ENCODE assay signal across 9 cellular contexts in the genomic region with DNA sequence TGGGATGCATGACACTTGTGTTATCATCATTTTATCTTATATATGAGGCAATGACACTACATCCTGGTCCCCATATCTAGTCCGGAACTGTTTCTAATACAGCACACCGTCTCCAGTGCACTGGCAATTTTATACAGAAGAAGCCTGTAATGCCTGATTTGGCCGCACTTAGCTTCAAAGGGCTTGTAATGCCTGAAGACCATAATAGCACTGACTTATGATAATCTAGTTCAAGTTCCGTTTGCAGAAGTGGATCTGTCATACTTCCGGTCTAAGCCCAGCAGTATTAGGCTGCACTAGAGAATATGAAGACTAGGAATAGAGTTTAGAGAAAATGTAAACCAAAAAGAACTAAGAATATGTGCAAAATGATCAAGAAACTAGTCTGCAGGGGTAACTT. TPM values are rescaled to one million over a fixed set of nuclear protein-coding genes. Genes with fewer than 3 reads are reported as not detected.
A peak's percentile ranks its signal among the peaks of the same experiment; 100 is the strongest.
DNase-seq lines count a peak whose midpoint lies in the region; ATAC-seq, FAIRE-seq and TF ChIP-seq lines count a peak whose summit lies in the region.
"Had no signal": no experiment of that assay in that cellular context is flagged by ENCODE, and none has a peak within 500 bp of the region (broad histone marks: within the 10 kb centered on the region; RNA-seq: fewer than 3 reads in every experiment).

No MANE protein-coding gene starts in this region.

- peaks cover 0 to 3% of the 10 kb centered on the region in 2 donors for H3K36me3 ChIP-seq in small intestine (ENCODE audit: control insufficient read depth in 2 of 2, insufficient read depth in 2 of 2, low read length in 2 of 2)

- ATAC-seq in activated CD8-positive, alpha-beta T cell treated with anti-CD3 and anti-CD28 coated beads for 36 hours, result peak; percentile 35

- no peak for FAIRE-seq in small intestine (lab: Jason Lieb, UNC)
- FAIRE-seq: A204.1 had no signal

- no peak for TF ChIP-seq CTCF in activated CD8-positive, alpha-beta T cell treated with anti-CD3 and anti-CD28 coated beads for 36 hours (IDR thresholded peaks at IDR 0.05)
- no peak for TF ChIP-seq CTCF in glutamatergic neuron (IDR thresholded peaks at IDR 0.05; ENCODE audit: partially characterized antibody, unreplicated experiment)

- H3K9me3 Mint-ChIP-seq in activated CD8-positive, alpha-beta T cell treated with anti-CD3 and anti-CD28 coated beads for 36 hours, result no peaks in the 10 kb centered on the region
- H3K9me3 Mint-ChIP-seq in glutamatergic neuron (ENCODE audit: unreplicated experiment), result peaks cover 12% of the 10 kb centered on the region

- intact Hi-C loops in activated CD8-positive, alpha-beta T cell treated with anti-CD3 and anti-CD28 coated beads for 36 hours (cut with micrococcal nuclease), result no loop called here

- no peaks in the 10 kb centered on the region for H3K27me3 Mint-ChIP-seq in activated CD8-positive, alpha-beta T cell treated with anti-CD3 and anti-CD28 coated beads for 36 hours
- no peaks in the 10 kb centered on the region for H3K27me3 Mint-ChIP-seq in glutamatergic neuron (ENCODE audit: unreplicated experiment)

- no peaks in the 10 kb centered on the region for H3K9me3 ChIP-seq in small intestine (ENCODE audit: control insufficient read depth, low read depth)

- H3K27me3 ChIP-seq in small intestine (ENCODE audit: control insufficient read depth in 2 of 2, insufficient read depth in 2 of 2, low read length in 2 of 2), result no peaks in the 10 kb centered on the region

- CTCF ChIA-PET in activated CD8-positive, alpha-beta T cell treated with anti-CD3 and anti-CD28 coated beads for 36 hours (lab: Charles Lee), result no interaction called here

- H3K36me3 Mint-ChIP-seq in activated CD8-positive, alpha-beta T cell treated with anti-CD3 and anti-CD28 coated beads for 36 hours (ENCODE audit: low read depth), result peaks cover 25% of the 10 kb centered on the region
- no peaks in the 10 kb centered on the region for H3K36me3 Mint-ChIP-seq in glutamatergic neuron (ENCODE audit: unreplicated experiment)

- peaks cover 51% of the 10 kb centered on the region for H3K4me1 Mint-ChIP-seq in activated CD8-positive, alpha-beta T cell treated with anti-CD3 and anti-CD28 coated beads for 36 hours (ENCODE audit: low read depth)
- peaks cover 15% of the 10 kb centered on the region for H3K4me1 Mint-ChIP-seq in glutamatergic neuron (ENCODE audit: low read depth, unreplicated experiment)

- peak overlapping the region; percentile 85 for H3K4me3 Mint-ChIP-seq in activated CD8-positive, alpha-beta T cell treated with anti-CD3 and anti-CD28 coated beads for 36 hours
- peak overlapping the region; percentile 85 for H3K4me3 Mint-ChIP-seq in glutamatergic neuron (ENCODE audit: unreplicated experiment)

- 6 to 14% (median 7%) methylated on average over 5 of the region's 5 CpGs for WGBS in small intestine, 3 donors

- peak overlapping the region in 1 of 2 donors; percentile 91 for H3K4me3 ChIP-seq in small intestine (ENCODE audit: low read depth in 1 of 2, low read length in 2 of 2)

- DNase-seq in DMS53 (lab: John Stamatoyannopoulos, UW), result peak; percentile 44
- no peak for DNase-seq in DMS53 treated with DMSO at 0.1 percent for 48 hours (lab: John Stamatoyannopoulos, UW; ENCODE audit: unreplicated experiment)
- DNase-seq in KBM-7, result peak; percentile 74
- DNase-seq in activated CD8-positive, alpha-beta T cell treated with anti-CD3 and anti-CD28 coated beads for 36 hours, result peak; percentile 42
- DNase-seq in glutamatergic neuron, result no peak
- peak; percentile 57 for DNase-seq in small intestine
- DNase-seq in HuH-7.5 (ENCODE audit: low spot score), result no peak
- DNase-seq in NCI-H1048 (lab: John Stamatoyannopoulos, UW), result no peak

- H3K4me1 ChIP-seq in small intestine (ENCODE audit: control insufficient read depth in 2 of 2, insufficient read depth in 1 of 2, low read depth in 1 of 2, low read length in 1 of 2), result peaks cover 5 to 10% of the 10 kb centered on the region in 2 donors

- in situ Hi-C loops in KBM-7 (cut with MboI; ENCODE audit: low pct_unique_long_range_greater_than_20kb, low sequenced_read_pairs), result no loop called here

- POLR2A ChIA-PET in activated CD8-positive, alpha-beta T cell treated with anti-CD3 and anti-CD28 coated beads for 36 hours (lab: Charles Lee), result interaction anchor here (0.6 to 1.0 kb wide), 2 partner anchors 9 to 753 kb away, joined by 3 read pairs; no protein-coding TSS in a partner anchor

- H3K27ac ChIP-seq in small intestine (ENCODE audit: low read depth in 1 of 2, low read length in 1 of 2), result peak overlapping the region; percentile 41 to 65

- H3K27ac Mint-ChIP-seq in activated CD8-positive, alpha-beta T cell treated with anti-CD3 and anti-CD28 coated beads for 36 hours, result peak overlapping the region; percentile 96
- peak overlapping the region; percentile 95 for H3K27ac Mint-ChIP-seq in glutamatergic neuron (ENCODE audit: unreplicated experiment)

RNA-seq across cellular contexts. Expression of a gene that starts 1.3 kb away (rescaled TPM):
- 10 to 100 TPM; 52.2 to 53.2 TPM for total RNA-seq in activated CD8-positive, alpha-beta T cell treated with anti-CD3 and anti-CD28 coated beads for 36 hours
- total RNA-seq in glutamatergic neuron (ENCODE audit: unreplicated experiment), result 70.2 TPM
- polyA plus RNA-seq in small intestine, result 10 to 100 TPM; 26.7 to 37.8 (median 35.9) TPM

RNA-seq across cellular contexts. Expression of a gene that starts 30.5 kb away (rescaled TPM):
- total RNA-seq in activated CD8-positive, alpha-beta T cell treated with anti-CD3 and anti-CD28 coated beads for 36 hours, result 100 to 1,000 TPM; 167 to 173 TPM
- 105 TPM for total RNA-seq in glutamatergic neuron (ENCODE audit: unreplicated experiment)
- 10 to 100 TPM; 46.5 to 87.8 (median 49.9) TPM for polyA plus RNA-seq in small intestine

Comparison
In these comparisons a context has a peak if more than half of its experiments do, and no peak if none do; other contexts are left out.
1. DNase-seq: peak in DMS53 (single experiment), KBM-7 (single experiment), activated CD8-positive, alpha-beta T cell treated with anti-CD3 and anti-CD28 coated beads for 36 hours (single experiment) and small intestine (single experiment); none in DMS53 treated with DMSO at 0.1 percent for 48 hours (single experiment), glutamatergic neuron (single experiment), HuH-7.5 (single experiment) and NCI-H1048 (single experiment).